Comparison of ENCODE assay signal across 12 cellular contexts in genomic region chr18:12048827-12049175, GRCh38. TPM values are rescaled to one million over a fixed set of nuclear protein-coding genes. Genes with fewer than 3 reads are reported as not detected.
DNase-seq lines count a peak whose midpoint lies in the region; ATAC-seq, FAIRE-seq and TF ChIP-seq lines count a peak whose summit lies in the region.
"Had no signal": no experiment of that assay in that cellular context is flagged by ENCODE, and none has a peak within 500 bp of the region (broad histone marks: within the 10 kb centered on the region; RNA-seq: fewer than 3 reads in every experiment).

No MANE protein-coding gene starts in this region.

- H3K27ac ChIP-seq in IMR-90 (ENCODE audit: insufficient read depth, low read length), result peak overlapping the region; percentile 2; the same call in 1 of the 2 replicates
- H3K27ac ChIP-seq in K562 (ENCODE audit: extremely low read depth, low read depth, low read length), result no peak overlapping the region
- peak overlapping the region; percentile 48 for H3K27ac ChIP-seq in mesenchymal stem cell (ENCODE audit: low read length, poor library complexity, severe bottlenecking)

- H4K5ac ChIP-seq in IMR-90 (ENCODE audit: low read depth, low read length), result peak overlapping the region; percentile 34; the same call in 1 of the 2 replicates

- TF ChIP-seq RAD21 in IMR-90 (IDR thresholded peaks at IDR 0.05; ENCODE audit: low read length) (no peak), K562 (CRISPR knock-in tag; conservative IDR thresholded peaks at IDR 0.05 in 1 of 2, IDR thresholded peaks at IDR 0.05 in 1 of 2) (no peak)

- H3K4me2 ChIP-seq in IMR-90 (ENCODE audit: low read depth, low read length) (no peak overlapping the region; the same call in 1 of the 2 replicates), K562 (ENCODE audit: insufficient read depth, low read length) (no peak overlapping the region), mesenchymal stem cell (ENCODE audit: low read length, poor library complexity, severe bottlenecking) (no peak overlapping the region)

- no peaks in the 10 kb centered on the region for H3K27me3 ChIP-seq in IMR-90 (ENCODE audit: control insufficient read depth, insufficient read depth, low read length)
- peaks cover 2 to 22% of the 10 kb centered on the region in 2 experiments; a peak in 2 of 5 replicates for H3K27me3 ChIP-seq in K562 (ENCODE audit: control insufficient read depth in 2 of 2, insufficient read depth in 2 of 2, low read length in 2 of 2)
- no peaks in the 10 kb centered on the region for H3K27me3 ChIP-seq in mesenchymal stem cell (ENCODE audit: control insufficient read depth in 1 of 2, insufficient read depth in 1 of 2, low read length in 2 of 2)

- H4K91ac ChIP-seq in IMR-90 (ENCODE audit: insufficient read depth, low read depth, low read length) (0 out of 2 replicates have a peak overlapping the region, but pooled peaks have one; percentile 17), mesenchymal stem cell (ENCODE audit: low read length) (no peak overlapping the region)

- H2AFZ ChIP-seq in IMR-90 (replicated peaks; ENCODE audit: low read length, poor library complexity), result peak overlapping the region; percentile 91
- H2AFZ ChIP-seq in K562 (ENCODE audit: low read depth, low read length), result no peak overlapping the region
- peak overlapping the region; percentile 0 for H2AFZ ChIP-seq in mesenchymal stem cell (ENCODE audit: low read depth, low read length)

- peak overlapping the region; percentile 11 for H2BK5ac ChIP-seq in IMR-90 (ENCODE audit: low read depth, low read length, poor library complexity, severe bottlenecking)
- no peak overlapping the region for H2BK5ac ChIP-seq in mesenchymal stem cell (ENCODE audit: low read depth, low read length, poor library complexity, severe bottlenecking)

- POLR2A ChIA-PET in IMR-90 (lab: Charles Lee; ENCODE audit: unreplicated experiment) (no interaction called here), K562 (lab: Yijun Ruan, JAX) (interaction anchor here (0.7 to 1.1 kb wide), 4 partner anchors 13 to 375 kb away, joined by 3 to 4 read pairs (median 3); no protein-coding TSS in a partner anchor)

- peak overlapping the region in 1 of 2 experiments; percentile 24; a peak in 1 of 4 replicates for H4K8ac ChIP-seq in IMR-90 (ENCODE audit: low read depth in 2 of 2, low read length in 2 of 2)
- peak overlapping the region; percentile 10 for H4K8ac ChIP-seq in mesenchymal stem cell (ENCODE audit: low read length)

- no peak for TF ChIP-seq EP300 in K562 (IDR thresholded peaks at IDR 0.05; ENCODE audit: low read length)

- intact Hi-C loops in IMR-90 (cut with micrococcal nuclease), result loop anchor here (10.0 kb wide), 1 partner anchor 186 kb away; no protein-coding TSS in a partner anchor
- intact Hi-C loops in K562 (cut with micrococcal nuclease), result no loop called here
- intact Hi-C loops in left ventricle myocardium superior (cut with micrococcal nuclease), result no loop called here

- no peak overlapping the region for H3K4me3 ChIP-seq in IMR-90 (ENCODE audit: insufficient read depth, low read depth, low read length)
- no peak overlapping the region for H3K4me3 ChIP-seq in K562
- H3K4me3 ChIP-seq in mesenchymal stem cell (ENCODE audit: insufficient read depth in 1 of 2, low read depth in 1 of 2, low read length in 2 of 2), result peak overlapping the region in 1 of 2 experiments; percentile 42

- TF ChIP-seq CTCF in IMR-90 (conservative IDR thresholded peaks at IDR 0.05; ENCODE audit: low read depth, low read length) (no peak), K562 (IDR thresholded peaks at IDR 0.05 in 2 of 3, conservative IDR thresholded peaks at IDR 0.05 in 1 of 3; ENCODE audit: insufficient read depth in 2 of 3, low read depth in 1 of 3, low read length in 3 of 3) (no peak)

- H3K36me3 ChIP-seq in IMR-90 (ENCODE audit: control insufficient read depth, insufficient read depth, low read length) (no peaks in the 10 kb centered on the region), K562 (ENCODE audit: control insufficient read depth, insufficient read depth, low read length) (no peaks in the 10 kb centered on the region), mesenchymal stem cell (ENCODE audit: control insufficient read depth in 1 of 2, insufficient read depth in 2 of 2, low read depth in 1 of 2, low read length in 2 of 2) (no peaks in the 10 kb centered on the region)

- WGBS in IMR-90 (ENCODE audit: extremely low coverage in 2 of 2, insufficient read length in 1 of 2), 2 experiments, result no CpG with 5 or more reads among the region's 2 CpGs
- WGBS in K562 (ENCODE audit: insufficient coverage, low coverage, missing lambda C conversion rate), result 0% methylated on average over 2 of the region's 2 CpGs
- 61% methylated on average over 2 of the region's 2 CpGs for WGBS in mesenchymal stem cell

- H2BK20ac ChIP-seq in IMR-90 (ENCODE audit: low read depth, low read length), result peak overlapping the region; percentile 60; the same call in 1 of the 2 replicates

- FAIRE-seq in K562 (lab: Jason Lieb, UNC), result no peak

- H2AK5ac ChIP-seq in IMR-90 (ENCODE audit: low read depth, low read length) (peak overlapping the region; percentile 0; the same call in 1 of the 2 replicates), mesenchymal stem cell (ENCODE audit: low read length, severe bottlenecking) (no peak overlapping the region)

- ATAC-seq in IMR-90 (ENCODE audit: low read depth) (peak; percentile 67), K562 (no peak), HG02571 (IDR thresholded peaks at IDR 0.05; ENCODE audit: unreplicated experiment) (no peak), GM18519 (IDR thresholded peaks at IDR 0.05; ENCODE audit: low FRiP score, unreplicated experiment) (no peak), left ventricle myocardium superior (no peak), left lobe of liver (no peak)

- H2BK15ac ChIP-seq in IMR-90 (ENCODE audit: low read depth, low read length) (peak overlapping the region; percentile 45; the same call in 1 of the 3 replicates), mesenchymal stem cell (ENCODE audit: low read depth, poor library complexity, severe bottlenecking) (no peak overlapping the region)

- H2BK120ac ChIP-seq in IMR-90 (ENCODE audit: low read depth, low read length) (peak overlapping the region; percentile 68; the same call in 1 of the 2 replicates), mesenchymal stem cell (ENCODE audit: low read depth, low read length) (no peak overlapping the region)

- H3K23ac ChIP-seq in IMR-90 (ENCODE audit: low read depth, low read length) (no peak overlapping the region), mesenchymal stem cell (ENCODE audit: low read length in 2 of 2) (no peak overlapping the region)

- peak overlapping the region; percentile 62; the same call in 1 of the 2 replicates for H3K18ac ChIP-seq in IMR-90 (ENCODE audit: low read depth, low read length)
- H3K18ac ChIP-seq in mesenchymal stem cell (ENCODE audit: low read depth in 1 of 2, low read length in 2 of 2), result peak overlapping the region in 1 of 2 experiments; percentile 86

- dilution Hi-C loops in IMR-90 (cut with HindIII; ENCODE audit: low sequenced_read_pairs, unreplicated experiment), result no loop called here

- no peaks in the 10 kb centered on the region for H3K9me1 ChIP-seq in IMR-90 (ENCODE audit: insufficient read depth, low read length)
- H3K9me1 ChIP-seq in K562 (ENCODE audit: control insufficient read depth, insufficient read depth, low read length), result no peaks in the 10 kb centered on the region

- peak overlapping the region; percentile 3; the same call in 1 of the 2 replicates for H3K4ac ChIP-seq in IMR-90 (ENCODE audit: low read depth, low read length)
- H3K4ac ChIP-seq in mesenchymal stem cell (ENCODE audit: low read depth in 1 of 2, low read length in 2 of 2), result peak overlapping the region in 1 of 2 experiments; percentile 15

- DNase-seq in AG08396 (ENCODE audit: low spot score) (peak; percentile 37), IMR-90 (peak; percentile 80), K562 (ENCODE audit: extremely low read depth in 1 of 4, low spot score in 3 of 4) (no peak), mesenchymal stem cell (peak; percentile 71), left ventricle myocardium superior (no peak), left lobe of liver (ENCODE audit: low spot score) (no peak)
- DNase-seq: GDM1 had no signal

- H3K79me2 ChIP-seq in K562 (ENCODE audit: control insufficient read depth, insufficient read depth, low read length), result no peaks in the 10 kb centered on the region

- no peaks in the 10 kb centered on the region; the same call in 1 of the 2 replicates for H4K20me1 ChIP-seq in IMR-90 (ENCODE audit: insufficient read depth, low read length)
- H4K20me1 ChIP-seq in K562 (replicated peaks; ENCODE audit: control insufficient read depth, insufficient read depth, low read length), result no peaks in the 10 kb centered on the region; the same call in 1 of the 2 replicates

- in situ Hi-C loops in IMR-90 (cut with MboI; ENCODE audit: low sequenced_read_pairs) (no loop called here), K562 (cut with MboI) (no loop called here)

- H3K4me1 ChIP-seq in IMR-90 (ENCODE audit: control insufficient read depth, insufficient read depth, low read length) (peaks cover 8% of the 10 kb centered on the region), K562 (replicated peaks in 1 of 2; ENCODE audit: control insufficient read depth in 2 of 2, insufficient read depth in 2 of 2, low read length in 2 of 2) (peaks cover 0 to 5% of the 10 kb centered on the region in 2 experiments; a peak in 2 of 5 replicates), mesenchymal stem cell (ENCODE audit: control insufficient read depth, insufficient read depth, low read depth, low read length) (peaks cover 19% of the 10 kb centered on the region)

- H3K9me3 ChIP-seq in IMR-90 (ENCODE audit: control insufficient read depth, insufficient read depth, low read length) (no peaks in the 10 kb centered on the region), K562 (replicated peaks; ENCODE audit: control insufficient read depth, insufficient read depth, low read depth, low read length) (no peaks in the 10 kb centered on the region), mesenchymal stem cell (ENCODE audit: control insufficient read depth, low read length) (no peaks in the 10 kb centered on the region)

- BruUV-seq in IMR-90 (replicated peaks; lab: Mats Ljungman, UMichigan) (no TSS peak), K562 (replicated peaks; lab: Mats Ljungman, UMichigan) (no TSS peak)

- peak overlapping the region; percentile 33 for H2AK9ac ChIP-seq in IMR-90 (replicated peaks; ENCODE audit: low read depth, low read length, poor library complexity)

- H3K9ac ChIP-seq in IMR-90 (ENCODE audit: low read depth, low read length), result no peak overlapping the region
- no peak overlapping the region for H3K9ac ChIP-seq in K562 (ENCODE audit: insufficient read depth in 1 of 2, low read depth in 2 of 2, low read length in 2 of 2)
- H3K9ac ChIP-seq in mesenchymal stem cell (ENCODE audit: low read length), result peak overlapping the region; percentile 72

- H3K14ac ChIP-seq in IMR-90 (replicated peaks; ENCODE audit: low read depth, low read length) (no peak overlapping the region; the same call in 1 of the 2 replicates), mesenchymal stem cell (ENCODE audit: low read length in 2 of 2) (peak overlapping the region in 1 of 2 experiments; percentile 0)

- H3K56ac ChIP-seq in IMR-90 (ENCODE audit: extremely low read depth, insufficient read depth, low read length), result no peak overlapping the region

- no peaks in the 10 kb centered on the region for H3K79me1 ChIP-seq in IMR-90 (ENCODE audit: low read depth in 1 of 2, low read length in 2 of 2)
- H3K79me1 ChIP-seq in mesenchymal stem cell (replicated peaks; ENCODE audit: low read length, poor library complexity, severe bottlenecking), result no peaks in the 10 kb centered on the region

- CTCF ChIA-PET in IMR-90 (lab: Yijun Ruan, JAX) (no interaction called here), K562 (lab: Yijun Ruan, JAX; ENCODE audit: low intra/inter-chr PET ratio) (interaction anchor here (0.6 kb wide), 1 partner anchor 711 kb away, joined by 5 read pairs; no protein-coding TSS in a partner anchor)

- peak overlapping the region in 1 of 2 experiments; percentile 31 for H2BK12ac ChIP-seq in mesenchymal stem cell (ENCODE audit: low read length in 2 of 2)

- TF ChIP-seq POLR2A in IMR-90 (IDR thresholded peaks at IDR 0.05; ENCODE audit: low read depth, low read length), result no peak
- no peak for TF ChIP-seq POLR2A in K562 (conservative IDR thresholded peaks at IDR 0.05)

RNA-seq across cellular contexts. Expression of gene ANKRD62, which starts 44.8 kb away (rescaled TPM):
- total RNA-seq in IMR-90 (2012; rRNA removed) (not detected in 2 replicates), K562 (2014; rRNA removed) (0.33 and 0.45 TPM in 2 replicates), K562 (2014; rRNA removed; fragmentation: Illumina TruSeq; extraction: Trizol) (0.96 and 1.1 TPM in 2 replicates), K562 (2015; rRNA removed; fragmentation: Illumina TruSeq; extraction: Trizol) (0.83 and 1.1 TPM in 2 replicates), K562 (2021) (0.44 and 0.69 TPM in 2 replicates), left ventricle myocardium superior (not detected), left lobe of liver (not detected)
- polyA plus RNA-seq in IMR-90 (2012; rRNA removed) (not detected in 2 replicates), K562 (2011; rRNA removed) (not detected in 2 replicates), K562 (2014; fragmentation: Illumina TruSeq; extraction: Trizol) (0.18 and 0.31 TPM in 2 replicates), K562 (2014; fragmentation: Nextera tagmentation; extraction: Ambion mirVana) (under 1 TPM; 0.28 to 0.48 TPM), K562 (2014; rRNA removed) (0.16 and 0.89 TPM in 2 replicates)
- polyA plus RNA-seq in IMR-90 (2012; cell fraction: cytosol; rRNA removed), result not detected in 2 replicates
- polyA plus RNA-seq in IMR-90 (2012; cell fraction: nucleus; rRNA removed; ENCODE audit: low replicate concordance), result not detected in 2 replicates
- total RNA-seq in K562 (2011; cell fraction: chromatin; rRNA removed; ENCODE audit: low replicate concordance), result 1.8 and 4.9 TPM in 2 replicates
- total RNA-seq in K562 (2011; cell fraction: nucleolus; rRNA removed), result 1.0 and 2.2 TPM in 2 replicates
- 1.9 and 2.1 TPM in 2 replicates for total RNA-seq in K562 (2011; cell fraction: nucleoplasm; rRNA removed)
- not detected in 2 replicates for polyA plus RNA-seq in K562 (2011; cell fraction: cytosol; rRNA removed)
- polyA plus RNA-seq in K562 (2011; cell fraction: nucleus; rRNA removed), result not detected in 2 replicates
- polyA plus RNA-seq in K562 (2012), result 0.19 and 0.25 TPM in 2 replicates
- not detected in 2 replicates for polyA minus RNA-seq in K562 (2011; rRNA and poly(A)+ RNA removed)
- not detected in 2 replicates for polyA minus RNA-seq in K562 (2011; cell fraction: cytosol; rRNA and poly(A)+ RNA removed)
- 0.11 and 0.13 TPM in 2 replicates for polyA minus RNA-seq in K562 (2011; cell fraction: nucleus; rRNA and poly(A)+ RNA removed)
- polyA plus RNA-seq in mesenchymal stem cell (2013, experiment 1 of 2), result not detected
- polyA plus RNA-seq in mesenchymal stem cell (2013, experiment 2 of 2), result not detected
- total RNA-seq: omental fat pad, RPMI7951 had no signal
- polyA plus RNA-seq: CD14-positive monocyte had no signal

Comparison
In these comparisons a context has a peak if more than half of its experiments do, and no peak if none do; other contexts are left out.
1. DNase-seq: peak in AG08396 (single experiment), IMR-90 (single experiment) and mesenchymal stem cell (single experiment); none in K562 (0 of 4), left ventricle myocardium superior (single experiment) and left lobe of liver (single experiment).